ENCODE assay signal across 26 cellular contexts in genomic region chr3:153099131-153099530, GRCh38.
"Had no signal": no experiment of that assay in that cellular context is flagged by ENCODE, and none has a peak within 500 bp of the region (broad histone marks: within the 10 kb centered on the region; RNA-seq: fewer than 3 reads in every experiment).

No MANE protein-coding gene starts in this region.

- DNase-seq: heart right ventricle; hippocampal formation; kidney glomerular epithelial cell; left cardiac atrium; left lung; lower lobe of right lung; mammary epithelial cell; mesenchymal stem cell; naive thymus-derived CD4-positive, alpha-beta T cell; ovary; retina; right cardiac atrium; spleen; stimulated activated CD4-positive, alpha-beta T cell treated with anti-CD3 and anti-CD28 coated beads, Interleukin-4, amount 100 ng/mL, for 24 hours; stimulated activated naive CD4-positive, alpha-beta T cell; tibial artery; uterus had no signal

- H3K9me3 Mint-ChIP-seq: natural killer cell treated with Interleukin-12 subunit alpha and Interleukin-12 subunit beta and Interleukin-15 and Interleukin-18, amount 100 ng/mL, for 72 hours; stimulated activated effector memory CD8-positive, alpha-beta T cell treated with anti-CD3 and anti-CD28 coated beads, Interleukin-12 subunit alpha, Interleukin-12 subunit beta, amount 100 ng/mL, for 72 hours; stimulated activated naive CD8-positive, alpha-beta T cell treated with anti-CD3 and anti-CD28 coated beads, Interleukin-15, Interleukin-2, amounts not matched to agents 100 ng/mL and 50 ng/mL, for 24 hours had no signal

- H3K4me1 Mint-ChIP-seq: stimulated activated effector memory CD8-positive, alpha-beta T cell treated with anti-CD3 and anti-CD28 coated beads, Interleukin-12 subunit alpha, Interleukin-12 subunit beta, amount 100 ng/mL, for 72 hours had no signal

- H3K36me3 Mint-ChIP-seq: naive thymus-derived CD4-positive, alpha-beta T cell; natural killer cell treated with Interleukin-12 subunit alpha and Interleukin-12 subunit beta and Interleukin-15 and Interleukin-18, amount 100 ng/mL, for 72 hours; stimulated activated effector memory CD8-positive, alpha-beta T cell treated with anti-CD3 and anti-CD28 coated beads, Interleukin-12 subunit alpha, Interleukin-12 subunit beta, amount 100 ng/mL, for 72 hours; type B pancreatic cell had no signal

- ATAC-seq: heart right ventricle; left cardiac atrium; left lung; lower lobe of right lung; naive thymus-derived CD4-positive, alpha-beta T cell; natural killer cell treated with Interleukin-12 subunit alpha and Interleukin-12 subunit beta and Interleukin-15 and Interleukin-18, amount 100 ng/mL, for 72 hours; right cardiac atrium; sciatic nerve; stimulated activated effector memory CD8-positive, alpha-beta T cell treated with anti-CD3 and anti-CD28 coated beads, Interleukin-12 subunit alpha, Interleukin-12 subunit beta, amount 100 ng/mL, for 72 hours had no signal

- H3K4me3 Mint-ChIP-seq: naive thymus-derived CD4-positive, alpha-beta T cell; natural killer cell treated with Interleukin-12 subunit alpha and Interleukin-12 subunit beta and Interleukin-15 and Interleukin-18, amount 100 ng/mL, for 72 hours; stimulated activated effector memory CD8-positive, alpha-beta T cell treated with anti-CD3 and anti-CD28 coated beads, Interleukin-12 subunit alpha, Interleukin-12 subunit beta, amount 100 ng/mL, for 72 hours; stimulated activated naive CD8-positive, alpha-beta T cell treated with anti-CD3 and anti-CD28 coated beads, Interleukin-15, Interleukin-2, amounts not matched to agents 100 ng/mL and 50 ng/mL, for 24 hours; type B pancreatic cell had no signal

- H3K4me3 ChIP-seq: heart right ventricle, left lung, lower lobe of right lung, ovary, prostate gland, skin epidermis, spleen, suprapubic skin, thoracic aorta, tibial artery, uterus had no signal

- H3K27ac Mint-ChIP-seq: naive thymus-derived CD4-positive, alpha-beta T cell; natural killer cell treated with Interleukin-12 subunit alpha and Interleukin-12 subunit beta and Interleukin-15 and Interleukin-18, amount 100 ng/mL, for 72 hours; stimulated activated effector memory CD8-positive, alpha-beta T cell treated with anti-CD3 and anti-CD28 coated beads, Interleukin-12 subunit alpha, Interleukin-12 subunit beta, amount 100 ng/mL, for 72 hours; stimulated activated naive CD8-positive, alpha-beta T cell treated with anti-CD3 and anti-CD28 coated beads, Interleukin-15, Interleukin-2, amounts not matched to agents 100 ng/mL and 50 ng/mL, for 24 hours; type B pancreatic cell had no signal

- H3K27me3 Mint-ChIP-seq: naive thymus-derived CD4-positive, alpha-beta T cell; natural killer cell treated with Interleukin-12 subunit alpha and Interleukin-12 subunit beta and Interleukin-15 and Interleukin-18, amount 100 ng/mL, for 72 hours; stimulated activated naive CD8-positive, alpha-beta T cell treated with anti-CD3 and anti-CD28 coated beads, Interleukin-15, Interleukin-2, amounts not matched to agents 100 ng/mL and 50 ng/mL, for 24 hours; type B pancreatic cell had no signal

- H3K4me1 ChIP-seq: heart right ventricle, lower lobe of right lung, prostate gland, spleen, suprapubic skin, tibial artery, uterus had no signal

- H3K36me3 ChIP-seq: heart right ventricle, left lung, lower lobe of right lung, ovary, prostate gland, spleen, suprapubic skin, thoracic aorta, tibial artery, uterus had no signal

- H3K9me3 ChIP-seq: heart right ventricle, left lung, lower lobe of right lung, ovary, prostate gland, spleen, suprapubic skin, thoracic aorta, tibial artery, uterus had no signal

- H3K27me3 ChIP-seq: heart right ventricle, left lung, ovary, spleen, suprapubic skin, tibial artery, uterus had no signal

- H3K27ac ChIP-seq: heart right ventricle, left lung, lower lobe of right lung, ovary, prostate gland, skin epidermis, spleen, suprapubic skin, thoracic aorta, tibial artery, uterus had no signal
